Comparison of ENCODE assay signal across 12 cellular contexts in genomic region chr3:141798455-141798854, GRCh38. TPM values are rescaled to one million over a fixed set of nuclear protein-coding genes. Genes with fewer than 3 reads are reported as not detected.
DNase-seq lines count a peak whose midpoint lies in the region; ATAC-seq and TF ChIP-seq lines count a peak whose summit lies in the region.
"Had no signal": no experiment of that assay in that cellular context is flagged by ENCODE, and none has a peak within 500 bp of the region (broad histone marks: within the 10 kb centered on the region; RNA-seq: fewer than 3 reads in every experiment).

No MANE protein-coding gene starts in this region.

- H3K9me3 Mint-ChIP-seq in activated naive CD8-positive, alpha-beta T cell (ENCODE audit: low read depth) = no peaks in the 10 kb centered on the region
- H3K9me3 Mint-ChIP-seq in activated naive CD8-positive, alpha-beta T cell treated with anti-CD3 and anti-CD28 coated beads, Interleukin-2, amount 50 U/mL, for 24 hours = no peaks in the 10 kb centered on the region
- no peaks in the 10 kb centered on the region for H3K9me3 Mint-ChIP-seq in endothelial cell (ENCODE audit: unreplicated experiment)
- no peaks in the 10 kb centered on the region for H3K9me3 Mint-ChIP-seq in natural killer cell

- H3K4me1 Mint-ChIP-seq in activated naive CD8-positive, alpha-beta T cell (ENCODE audit: low read depth) = peaks cover 57% of the 10 kb centered on the region
- H3K4me1 Mint-ChIP-seq in activated naive CD8-positive, alpha-beta T cell treated with anti-CD3 and anti-CD28 coated beads, Interleukin-2, amount 50 U/mL, for 24 hours = peaks cover 54% of the 10 kb centered on the region
- peaks cover 66% of the 10 kb centered on the region for H3K4me1 Mint-ChIP-seq in endothelial cell (ENCODE audit: unreplicated experiment)
- peaks cover 52 to 58% of the 10 kb centered on the region in 2 donors for H3K4me1 Mint-ChIP-seq in natural killer cell

- TF ChIP-seq CTCF in endothelial cell (IDR thresholded peaks at IDR 0.05; ENCODE audit: unreplicated experiment) = no peak
- no peak for TF ChIP-seq CTCF in natural killer cell (IDR thresholded peaks at IDR 0.05)

- H3K27ac Mint-ChIP-seq in activated naive CD8-positive, alpha-beta T cell = peak overlapping the region; percentile 46
- no peak overlapping the region for H3K27ac Mint-ChIP-seq in activated naive CD8-positive, alpha-beta T cell treated with anti-CD3 and anti-CD28 coated beads, Interleukin-2, amount 50 U/mL, for 24 hours
- peak overlapping the region; percentile 99 for H3K27ac Mint-ChIP-seq in endothelial cell (ENCODE audit: unreplicated experiment)
- peak overlapping the region; percentile 95 for H3K27ac Mint-ChIP-seq in natural killer cell

- intact Hi-C loops in natural killer cell (cut with micrococcal nuclease) = loop anchor here (5.0 kb wide), 1 partner anchor 79 kb away; the partner anchor contains the start of gene ATP1B3

- ATAC-seq in activated naive CD8-positive, alpha-beta T cell treated with anti-CD3 and anti-CD28 coated beads, Interleukin-2, amount 50 U/mL, for 24 hours = no peak
- ATAC-seq in natural killer cell = no peak
- ATAC-seq in GM21360 (IDR thresholded peaks at IDR 0.05; ENCODE audit: unreplicated experiment) = no peak
- ATAC-seq: gastrocnemius medialis had no signal

- no peaks in the 10 kb centered on the region for H3K36me3 Mint-ChIP-seq in activated naive CD8-positive, alpha-beta T cell
- H3K36me3 Mint-ChIP-seq in activated naive CD8-positive, alpha-beta T cell treated with anti-CD3 and anti-CD28 coated beads, Interleukin-2, amount 50 U/mL, for 24 hours (ENCODE audit: low read depth) = peaks cover 3% of the 10 kb centered on the region
- H3K36me3 Mint-ChIP-seq in endothelial cell (ENCODE audit: low read depth, unreplicated experiment) = peaks cover 7% of the 10 kb centered on the region
- H3K36me3 Mint-ChIP-seq in natural killer cell = no peaks in the 10 kb centered on the region

- H3K27me3 Mint-ChIP-seq in activated naive CD8-positive, alpha-beta T cell = no peaks in the 10 kb centered on the region
- H3K27me3 Mint-ChIP-seq in activated naive CD8-positive, alpha-beta T cell treated with anti-CD3 and anti-CD28 coated beads, Interleukin-2, amount 50 U/mL, for 24 hours = no peaks in the 10 kb centered on the region
- H3K27me3 Mint-ChIP-seq in endothelial cell (ENCODE audit: unreplicated experiment) (peaks cover 10% of the 10 kb centered on the region), natural killer cell (ENCODE audit: low read depth in 2 of 2) (no peaks in the 10 kb centered on the region)

- H3K4me3 Mint-ChIP-seq in activated naive CD8-positive, alpha-beta T cell = peak overlapping the region; percentile 85
- H3K4me3 Mint-ChIP-seq in activated naive CD8-positive, alpha-beta T cell treated with anti-CD3 and anti-CD28 coated beads, Interleukin-2, amount 50 U/mL, for 24 hours = no peak overlapping the region
- no peak overlapping the region for H3K4me3 Mint-ChIP-seq in endothelial cell (ENCODE audit: unreplicated experiment)
- peak overlapping the region; percentile 88 for H3K4me3 Mint-ChIP-seq in natural killer cell

- DNase-seq in activated naive CD8-positive, alpha-beta T cell treated with anti-CD3 and anti-CD28 coated beads, Interleukin-2, amount 50 U/mL, for 24 hours = no peak
- DNase-seq in endothelial cell (ENCODE audit: low spot score) (no peak), natural killer cell (no peak), ureter (ENCODE audit: low spot score) (peak; percentile 61), glomerular visceral epithelial cell (ENCODE audit: extremely low spot score) (no peak), SKM-1 (lab: John Stamatoyannopoulos, UW; ENCODE audit: unreplicated experiment) (no peak)
- DNase-seq: gastrocnemius medialis, NCI-H2081 treated with DMSO at 0.1 percent for 48 hours had no signal

RNA-seq across cellular contexts. Expression of gene GRK7, which starts 35.2 kb away (rescaled TPM):
- total RNA-seq in endothelial cell (ENCODE audit: unreplicated experiment) = 0.10 TPM
- total RNA-seq in natural killer cell = under 1 TPM; 0.14 to 0.16 (median 0.15) TPM
- not detected for total RNA-seq in ureter
- total RNA-seq: cardiac muscle cell, neural crest cell had no signal

Comparison
In these comparisons a context has a peak if more than half of its experiments do, and no peak if none do; other contexts are left out.
1. H3K4me3 Mint-ChIP-seq: peak in activated naive CD8-positive, alpha-beta T cell (single experiment) and natural killer cell (single experiment); none in activated naive CD8-positive, alpha-beta T cell treated with anti-CD3 and anti-CD28 coated beads, Interleukin-2, amount 50 U/mL, for 24 hours (single experiment) and endothelial cell (single experiment).